18 cellular contexts compared by ENCODE assay signal in genomic region chr22:32693102-32693501, GRCh38.
DNase-seq lines count a peak whose midpoint lies in the region; ATAC-seq, FAIRE-seq and TF ChIP-seq lines count a peak whose summit lies in the region.
"Had no signal": no experiment of that assay in that cellular context is flagged by ENCODE, and none has a peak within 500 bp of the region (broad histone marks: within the 10 kb centered on the region; RNA-seq: fewer than 3 reads in every experiment).

No MANE protein-coding gene starts in this region.

- H3K4me2 ChIP-seq in HepG2 (ENCODE audit: low read depth, low read length) = no peak overlapping the region
- H3K4me2 ChIP-seq in astrocyte (ENCODE audit: low read length) = no peak overlapping the region
- H3K4me2 ChIP-seq: A549 had no signal

- TF ChIP-seq POLR2A in HepG2 (IDR thresholded peaks at IDR 0.05; ENCODE audit: insufficient read depth in 1 of 2, low read depth in 2 of 2, low read length in 2 of 2) (no peak), right lobe of liver (IDR thresholded peaks at IDR 0.05) (no peak)

- POLR2A ChIA-PET in HepG2 (lab: Yijun Ruan, JAX) = no interaction called here

- ATAC-seq in HepG2 (no peak), right lobe of liver (no peak), HG03135 (IDR thresholded peaks at IDR 0.05; ENCODE audit: unreplicated experiment) (no peak), HG03571 (IDR thresholded peaks at IDR 0.05; ENCODE audit: unreplicated experiment) (no peak)
- ATAC-seq: A549, SK-N-SH treated with all-trans-retinoic acid at 6 μM for 48 hours had no signal

- H4K20me1 ChIP-seq in HepG2 (ENCODE audit: insufficient read depth, low read length) (no peaks in the 10 kb centered on the region), astrocyte (ENCODE audit: insufficient read depth, low read length) (no peaks in the 10 kb centered on the region)
- H4K20me1 ChIP-seq: BLaER1 treated with 17β-estradiol and CSF1 and Interleukin-3, amounts not matched to agents 10 nM and 100 nM had no signal

- H3K9me3 Mint-ChIP-seq in astrocyte (ENCODE audit: unreplicated experiment) = peaks cover 11% of the 10 kb centered on the region
- H3K9me3 Mint-ChIP-seq in nephron progenitor cell = peaks cover 22% of the 10 kb centered on the region

- H3K36me3 ChIP-seq in HepG2 (replicated peaks in 1 of 2; ENCODE audit: control insufficient read depth in 1 of 2, insufficient read depth in 2 of 2, low read length in 2 of 2) = no peaks in the 10 kb centered on the region
- no peaks in the 10 kb centered on the region for H3K36me3 ChIP-seq in right lobe of liver
- H3K36me3 ChIP-seq in astrocyte (ENCODE audit: insufficient read depth, low read length) = no peaks in the 10 kb centered on the region
- H3K36me3 ChIP-seq: BLaER1 treated with 17β-estradiol and CSF1 and Interleukin-3, amounts not matched to agents 10 nM and 100 nM; Peyer's patch had no signal

- H3K27ac ChIP-seq in HepG2 (ENCODE audit: extremely low read length, insufficient read depth, low read length) (no peak overlapping the region), right lobe of liver (no peak overlapping the region), astrocyte (ENCODE audit: low read depth, low read length) (no peak overlapping the region)
- H3K27ac ChIP-seq: A549; BLaER1 treated with 17β-estradiol and CSF1 and Interleukin-3, amounts not matched to agents 10 nM and 100 nM; HL-60; Peyer's patch had no signal

- in situ Hi-C loops in HepG2 (cut with HindIII; ENCODE audit: extremely low pct_ligation_motif_present, low pct_unique_long_range_greater_than_20kb) = no loop called here

- FAIRE-seq in HepG2 (lab: Jason Lieb, UNC) = no peak
- FAIRE-seq in astrocyte (lab: Jason Lieb, UNC) = no peak
- FAIRE-seq: A549 had no signal

- H3K4me1 ChIP-seq in HepG2 (ENCODE audit: insufficient read depth, low read length) (peaks cover 38% of the 10 kb centered on the region), right lobe of liver (no peaks in the 10 kb centered on the region), astrocyte (ENCODE audit: insufficient read depth, low read length) (peaks cover 9% of the 10 kb centered on the region)

- H2AFZ ChIP-seq in HepG2 (ENCODE audit: low read length) (no peak overlapping the region), astrocyte (ENCODE audit: low read depth, low read length) (no peak overlapping the region)

- peak; percentile 24 for DNase-seq in HepG2 (ENCODE audit: low spot score)
- no peak for DNase-seq in right lobe of liver
- DNase-seq in astrocyte (ENCODE audit: low read depth) = peak; percentile 34
- no peak for DNase-seq in nephron progenitor cell
- no peak for DNase-seq in iPS-NIHi11 (ENCODE audit: low spot score)
- DNase-seq: H9, KBM-7, NCI-H1436, NCI-H2029, NCI-H510A, Peyer's patch, SHP77 treated with DMSO at 0.1 percent for 48 hours had no signal

- TF ChIP-seq CTCF in HepG2 (CRISPR knock-in tag; IDR thresholded peaks at IDR 0.05) (no peak), right lobe of liver (IDR thresholded peaks at IDR 0.05) (no peak), astrocyte (IDR thresholded peaks at IDR 0.05; ENCODE audit: insufficient read depth, low read depth, low read length) (no peak), nephron progenitor cell (IDR thresholded peaks at IDR 0.05) (no peak)

- H3K36me3 Mint-ChIP-seq in astrocyte (ENCODE audit: low read depth, unreplicated experiment) = no peaks in the 10 kb centered on the region
- no peaks in the 10 kb centered on the region for H3K36me3 Mint-ChIP-seq in nephron progenitor cell (ENCODE audit: low read depth)

- no peak overlapping the region for H3K9ac ChIP-seq in HepG2 (ENCODE audit: insufficient read depth, low read depth, low read length)
- H3K9ac ChIP-seq in astrocyte (ENCODE audit: low read length) = no peak overlapping the region
- H3K9ac ChIP-seq: BLaER1 treated with 17β-estradiol and CSF1 and Interleukin-3, amounts not matched to agents 10 nM and 100 nM had no signal

- no peak for TF ChIP-seq RAD21 in HepG2 (CRISPR knock-in tag; IDR thresholded peaks at IDR 0.05)

- no peaks in the 10 kb centered on the region for H3K9me3 ChIP-seq in HepG2 (ENCODE audit: low read length)
- H3K9me3 ChIP-seq in right lobe of liver = no peaks in the 10 kb centered on the region
- H3K9me3 ChIP-seq in astrocyte (ENCODE audit: insufficient read depth, low read depth, low read length) = no peaks in the 10 kb centered on the region
- H3K9me3 ChIP-seq: Peyer's patch had no signal

- no peak overlapping the region for H3K4me3 Mint-ChIP-seq in astrocyte (ENCODE audit: unreplicated experiment)
- no peak overlapping the region for H3K4me3 Mint-ChIP-seq in nephron progenitor cell
- H3K4me3 Mint-ChIP-seq: H9 had no signal

- H3K27ac Mint-ChIP-seq in astrocyte (ENCODE audit: unreplicated experiment) = no peak overlapping the region
- peak overlapping the region; percentile 37 for H3K27ac Mint-ChIP-seq in nephron progenitor cell
- H3K27ac Mint-ChIP-seq: H9 had no signal

- no TSS peak for BruUV-seq in HepG2 (replicated peaks; lab: Mats Ljungman, UMichigan)

- TF ChIP-seq EP300 in HepG2 (IDR thresholded peaks at IDR 0.05; ENCODE audit: low read depth in 2 of 2, low read length in 2 of 2) = no peak
- no peak for TF ChIP-seq EP300 in HepG2 (CRISPR knock-in tag; IDR thresholded peaks at IDR 0.05; ENCODE audit: borderline replicate concordance)

- WGBS in HepG2 (ENCODE audit: low lambda C conversion rate) = 90% methylated on average over 8 of the region's 8 CpGs
- 83% methylated on average over 8 of the region's 8 CpGs for WGBS in right lobe of liver (ENCODE audit: insufficient coverage, low coverage, low lambda C conversion rate, missing lambda C conversion rate)

- no peak overlapping the region for H3K4me3 ChIP-seq in HepG2 (replicated peaks in 1 of 3; ENCODE audit: insufficient read depth in 1 of 3, low read depth in 2 of 3, low read length in 3 of 3)
- H3K4me3 ChIP-seq in right lobe of liver = no peak overlapping the region
- no peak overlapping the region for H3K4me3 ChIP-seq in astrocyte (ENCODE audit: insufficient read depth, low read depth, low read length)
- H3K4me3 ChIP-seq: A549; BLaER1 treated with 17β-estradiol and CSF1 and Interleukin-3, amounts not matched to agents 10 nM and 100 nM; Peyer's patch had no signal

- CTCF ChIA-PET in HepG2 (lab: Yijun Ruan, JAX; ENCODE audit: low intra/inter-chr PET ratio, low total read pairs) = no interaction called here

- H3K4me1 Mint-ChIP-seq in astrocyte (ENCODE audit: low read depth, unreplicated experiment) (peaks cover 24% of the 10 kb centered on the region), nephron progenitor cell (peaks cover 5% of the 10 kb centered on the region)
- H3K4me1 Mint-ChIP-seq: H9 had no signal

- intact Hi-C loops in HepG2 (cut with micrococcal nuclease; ENCODE audit: unreplicated experiment) = no loop called here
- intact Hi-C loops in right lobe of liver (cut with DNase I) = no loop called here

- H3K79me2 ChIP-seq in HepG2 (ENCODE audit: insufficient read depth, low read length) = no peaks in the 10 kb centered on the region
- no peaks in the 10 kb centered on the region for H3K79me2 ChIP-seq in astrocyte (ENCODE audit: insufficient read depth, low read length)

- H3K27me3 Mint-ChIP-seq in astrocyte (ENCODE audit: low read depth, unreplicated experiment) (no peaks in the 10 kb centered on the region), nephron progenitor cell (ENCODE audit: low read depth, poor library complexity) (peaks cover 17% of the 10 kb centered on the region)

- H3K27me3 ChIP-seq in HepG2 (ENCODE audit: control insufficient read depth in 1 of 2, insufficient read depth in 2 of 2, low read length in 2 of 2) (no peaks in the 10 kb centered on the region), right lobe of liver (no peaks in the 10 kb centered on the region), astrocyte (ENCODE audit: insufficient read depth, low read length) (no peaks in the 10 kb centered on the region)
- H3K27me3 ChIP-seq: BLaER1 treated with 17β-estradiol and CSF1 and Interleukin-3, amounts not matched to agents 10 nM and 100 nM; Peyer's patch had no signal

TF ChIP-seq in HepG2, 621 proteins besides CTCF, POLR2A, EP300 and RAD21:
- TF ChIP-seq ZNF10 (CRISPR knock-in tag; IDR thresholded peaks at IDR 0.05; ENCODE audit: borderline replicate concordance, low read depth) = no peak
- TF ChIP-seq AGO2 (optimal IDR thresholded peaks at IDR 0.05; ENCODE audit: low read depth, low read length) = no peak
- no peak for TF ChIP-seq NFYC (CRISPR knock-in tag; IDR thresholded peaks at IDR 0.05)
- TF ChIP-seq, protein P1, sequence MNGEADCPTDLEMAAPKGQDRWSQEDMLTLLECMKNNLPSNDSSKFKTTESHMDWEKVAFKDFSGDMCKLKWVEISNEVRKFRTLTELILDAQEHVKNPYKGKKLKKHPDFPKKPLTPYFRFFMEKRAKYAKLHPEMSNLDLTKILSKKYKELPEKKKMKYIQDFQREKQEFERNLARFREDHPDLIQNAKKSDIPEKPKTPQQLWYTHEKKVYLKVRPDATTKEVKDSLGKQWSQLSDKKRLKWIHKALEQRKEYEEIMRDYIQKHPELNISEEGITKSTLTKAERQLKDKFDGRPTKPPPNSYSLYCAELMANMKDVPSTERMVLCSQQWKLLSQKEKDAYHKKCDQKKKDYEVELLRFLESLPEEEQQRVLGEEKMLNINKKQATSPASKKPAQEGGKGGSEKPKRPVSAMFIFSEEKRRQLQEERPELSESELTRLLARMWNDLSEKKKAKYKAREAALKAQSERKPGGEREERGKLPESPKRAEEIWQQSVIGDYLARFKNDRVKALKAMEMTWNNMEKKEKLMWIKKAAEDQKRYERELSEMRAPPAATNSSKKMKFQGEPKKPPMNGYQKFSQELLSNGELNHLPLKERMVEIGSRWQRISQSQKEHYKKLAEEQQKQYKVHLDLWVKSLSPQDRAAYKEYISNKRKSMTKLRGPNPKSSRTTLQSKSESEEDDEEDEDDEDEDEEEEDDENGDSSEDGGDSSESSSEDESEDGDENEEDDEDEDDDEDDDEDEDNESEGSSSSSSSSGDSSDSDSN (CRISPR knock-in tag; IDR thresholded peaks at IDR 0.05) = no peak
TF ChIP-seq in HepG2: peak in this region for 0.

Comparison
In these comparisons a context has a peak if more than half of its experiments do, and no peak if none do; other contexts are left out.
1. DNase-seq: peak in HepG2 (single experiment) and astrocyte (single experiment); none in right lobe of liver (0 of 3), nephron progenitor cell (single experiment) and iPS-NIHi11 (single experiment).